In the genomic region with DNA sequence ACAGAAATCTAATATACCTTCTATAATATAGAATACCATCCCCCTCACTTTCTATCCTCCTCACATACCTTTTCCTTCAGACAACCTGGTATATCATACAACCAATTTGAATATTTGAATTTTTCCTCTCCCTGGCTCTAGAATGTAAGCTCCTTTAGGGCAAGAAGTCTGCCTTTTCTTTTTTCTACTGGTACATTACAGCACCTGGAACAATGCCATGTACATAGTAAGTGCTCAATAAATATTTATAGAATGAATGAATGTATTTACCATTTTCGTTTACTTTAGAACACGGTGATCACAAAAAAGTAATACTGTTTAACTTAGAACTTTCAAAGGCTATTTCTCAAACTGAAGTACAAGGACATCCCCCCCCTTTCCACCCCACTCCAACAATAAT, we compare ENCODE assay signal across 11 cellular contexts.
"Had no signal": no experiment of that assay in that cellular context is flagged by ENCODE, and none has a peak within 500 bp of the region (broad histone marks: within the 10 kb centered on the region; RNA-seq: fewer than 3 reads in every experiment).

No MANE protein-coding gene starts in this region.

- H2AFZ ChIP-seq: GM23248, GM23338 had no signal

- H3K9me3 Mint-ChIP-seq: GM23338, H9, HFFc6 had no signal

- H3K9me3 ChIP-seq: HAP-1 had no signal

- H3K4me3 ChIP-seq: GM23248, GM23338, HAP-1 had no signal

- H3K27ac Mint-ChIP-seq: GM23338, HFFc6 had no signal

- H3K9ac ChIP-seq: GM23248 had no signal

- H3K27ac ChIP-seq: GM23248 had no signal

- ATAC-seq: GM23338, HCT116 had no signal

- FAIRE-seq: H1, H54 had no signal

- DNase-seq: GM23248, GOT3, H7, H9, HCEC 1CT, HFFc6 had no signal

- H3K4me3 Mint-ChIP-seq: GM23338, H9, HFFc6 had no signal

- H3K4me2 ChIP-seq: GM23338 had no signal
